ENCODE assay signal across 8 cellular contexts in genomic region chrX:111098874-111099273, GRCh38. TPM values are rescaled to one million over a fixed set of nuclear protein-coding genes. Genes with fewer than 3 reads are reported as not detected.
DNase-seq lines count a peak whose midpoint lies in the region; ATAC-seq and TF ChIP-seq lines count a peak whose summit lies in the region.

No MANE protein-coding gene starts in this region.

- H3K9me3 ChIP-seq in hepatocyte (ENCODE audit: low read depth), result no peaks in the 10 kb centered on the region

- no peak overlapping the region for H3K27ac Mint-ChIP-seq in activated naive CD4-positive, alpha-beta T cell treated with anti-CD3 and anti-CD28 coated beads, Interleukin-2, amount 50 U/mL, for 24 hours

- peaks cover 21% of the 10 kb centered on the region for H3K4me1 Mint-ChIP-seq in activated naive CD4-positive, alpha-beta T cell treated with anti-CD3 and anti-CD28 coated beads, Interleukin-2, amount 50 U/mL, for 24 hours

- WGBS in hepatocyte (ENCODE audit: low lambda C conversion rate, missing lambda C conversion rate), result 30% methylated on average over 21 of the region's 22 CpGs

- DNase-seq in ACHN (peak; percentile 7), SK-MEL-5 (ENCODE audit: low read depth, low spot score) (peak; percentile 47), hepatocyte (ENCODE audit: low spot score) (peak; percentile 77), A172 (ENCODE audit: low spot score) (no peak)
- peak; percentile 28 to 56 for DNase-seq in stimulated activated CD4-positive, alpha-beta T cell treated with anti-CD3 and anti-CD28 coated beads, Interleukin-15, amount 100 ng/mL, for 48 hours (ENCODE audit: low read depth in 2 of 2)

- no peak overlapping the region for H3K4me3 ChIP-seq in hepatocyte

- H2AFZ ChIP-seq in hepatocyte, result no peak overlapping the region

- TF ChIP-seq CTCF in hepatocyte (IDR thresholded peaks at IDR 0.05; ENCODE audit: poor library complexity), result peak; percentile 73

- no peaks in the 10 kb centered on the region for H3K4me1 ChIP-seq in hepatocyte (ENCODE audit: insufficient read depth)

- H3K36me3 ChIP-seq in hepatocyte (replicated peaks; ENCODE audit: insufficient read depth, low read depth), result no peaks in the 10 kb centered on the region

- peak; percentile 66 for ATAC-seq in GM18517 (IDR thresholded peaks at IDR 0.05; ENCODE audit: unreplicated experiment)
- ATAC-seq in HG03097 (IDR thresholded peaks at IDR 0.05; ENCODE audit: low FRiP score, unreplicated experiment), result peak; percentile 69

- peak overlapping the region; percentile 23 for H3K4me2 ChIP-seq in hepatocyte

- H3K9me3 Mint-ChIP-seq in activated naive CD4-positive, alpha-beta T cell treated with anti-CD3 and anti-CD28 coated beads, Interleukin-2, amount 50 U/mL, for 24 hours, result no peaks in the 10 kb centered on the region

- H3K79me2 ChIP-seq in hepatocyte, result no peaks in the 10 kb centered on the region

- no peaks in the 10 kb centered on the region for H4K20me1 ChIP-seq in hepatocyte (ENCODE audit: insufficient read depth, poor library complexity, severe bottlenecking)

- H3K27ac ChIP-seq in hepatocyte, result no peak overlapping the region

- in situ Hi-C loops in ACHN (cut with HindIII; ENCODE audit: low pct_ligation_motif_present, low pct_unique_long_range_greater_than_20kb, low sequenced_read_pairs) (no loop called here), SK-MEL-5 (cut with HindIII; ENCODE audit: low pct_unique_long_range_greater_than_20kb, low sequenced_read_pairs) (no loop called here)

- peaks cover 35% of the 10 kb centered on the region for H3K27me3 ChIP-seq in hepatocyte

- no peaks in the 10 kb centered on the region for H3K36me3 Mint-ChIP-seq in activated naive CD4-positive, alpha-beta T cell treated with anti-CD3 and anti-CD28 coated beads, Interleukin-2, amount 50 U/mL, for 24 hours

- peaks cover 7% of the 10 kb centered on the region for H3K27me3 Mint-ChIP-seq in activated naive CD4-positive, alpha-beta T cell treated with anti-CD3 and anti-CD28 coated beads, Interleukin-2, amount 50 U/mL, for 24 hours

- H3K4me3 Mint-ChIP-seq in activated naive CD4-positive, alpha-beta T cell treated with anti-CD3 and anti-CD28 coated beads, Interleukin-2, amount 50 U/mL, for 24 hours, result peak overlapping the region; percentile 60

- H3K9me2 ChIP-seq in hepatocyte (replicated peaks; ENCODE audit: insufficient read depth), result no peaks in the 10 kb centered on the region

RNA-seq across cellular contexts. Expression of gene PAK3, which starts 2.9 kb away (rescaled TPM):
- total RNA-seq in SK-MEL-5 (2014; rRNA removed; shearing (Covaris generic)), result 0.03 TPM in 1 of 2 replicates, not detected in the other
- polyA plus RNA-seq in SK-MEL-5 (2015; cell fraction: cytosol; rRNA removed), result 0.04 TPM in 1 of 2 replicates, not detected in the other
- polyA plus RNA-seq in SK-MEL-5 (2015; cell fraction: nucleus; rRNA removed), result not detected in 2 replicates
- 1.2 and 2.4 TPM in 2 replicates for total RNA-seq in hepatocyte
- 2.9 and 4.1 TPM in 2 replicates for polyA plus RNA-seq in hepatocyte
- 0.07 TPM in 1 of 2 replicates, not detected in the other for total RNA-seq in A172 (2014; rRNA removed; shearing (Covaris generic))
